ENCODE assay signal across 29 cellular contexts in the genomic region with DNA sequence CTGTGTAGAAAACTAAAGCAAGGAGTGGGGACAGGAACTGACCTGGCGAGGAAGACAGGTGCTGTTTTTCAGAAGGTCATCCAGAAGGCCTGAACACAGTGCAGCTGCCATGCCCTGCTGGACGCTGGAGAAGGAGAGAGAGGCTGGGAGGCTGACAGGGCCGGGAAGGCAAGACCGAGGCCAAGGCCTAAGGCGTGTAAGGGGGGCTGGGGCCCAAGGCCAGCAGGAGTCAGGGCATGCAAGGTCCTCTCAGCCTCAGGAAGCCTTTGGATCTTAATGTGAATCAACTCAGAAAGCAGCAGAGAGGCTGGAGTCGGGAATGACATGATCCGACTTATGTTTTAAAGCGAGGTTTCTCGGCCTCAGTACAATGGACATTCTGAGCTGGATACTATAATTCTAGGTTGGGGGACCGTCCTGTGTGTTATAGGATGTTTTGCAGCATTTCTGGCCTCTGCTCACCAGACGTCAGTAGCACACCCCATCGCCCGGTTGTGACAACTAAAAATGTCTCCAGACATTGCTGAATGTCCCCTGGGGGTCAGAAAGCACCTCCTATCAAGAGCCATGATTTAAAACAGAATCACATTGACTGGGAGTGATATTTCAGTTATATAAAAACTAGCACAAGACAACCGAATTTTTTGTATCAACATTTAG.
A peak's percentile ranks its signal among the peaks of the same experiment; 100 is the strongest.
DNase-seq lines count a peak whose midpoint lies in the region; ATAC-seq and TF ChIP-seq lines count a peak whose summit lies in the region.
"Had no signal": no experiment of that assay in that cellular context is flagged by ENCODE, and none has a peak within 500 bp of the region (broad histone marks: within the 10 kb centered on the region; RNA-seq: fewer than 3 reads in every experiment).

No MANE protein-coding gene starts in this region.

- no peaks in the 10 kb centered on the region for H3K79me2 ChIP-seq in DOHH2 (ENCODE audit: control insufficient read depth, low read length)
- H3K79me2 ChIP-seq: hepatocyte had no signal

- H3K4me1 Mint-ChIP-seq in stimulated activated naive CD8-positive, alpha-beta T cell treated with anti-CD3 and anti-CD28 coated beads, Interleukin-15, amount 100 ng/mL, for 72 hours = peaks cover 18% of the 10 kb centered on the region

- no peak overlapping the region for H2BK5ac ChIP-seq in IMR-90 (ENCODE audit: low read depth, low read length, poor library complexity, severe bottlenecking)

- WGBS in IMR-90 (ENCODE audit: extremely low coverage in 2 of 2, insufficient read length in 1 of 2), 2 experiments = 74% methylated on average over 2 of the region's 14 CpGs; no CpG with 5 or more reads in 1 of the 2 experiments

- H3K9me1 ChIP-seq in IMR-90 (ENCODE audit: insufficient read depth, low read length) = peaks cover 20% of the 10 kb centered on the region

- TF ChIP-seq RAD21 in IMR-90 (IDR thresholded peaks at IDR 0.05; ENCODE audit: low read length) = no peak

- no peak overlapping the region for H4K5ac ChIP-seq in IMR-90 (ENCODE audit: low read depth, low read length)

- H3K4me1 ChIP-seq in DOHH2 (ENCODE audit: control insufficient read depth, low read length) = peaks cover 39% of the 10 kb centered on the region
- H3K4me1 ChIP-seq in IMR-90 (ENCODE audit: control insufficient read depth, insufficient read depth, low read length) = peaks cover 20% of the 10 kb centered on the region
- H3K4me1 ChIP-seq: right lobe of liver had no signal

- H3K36me3 ChIP-seq in DOHH2 (ENCODE audit: control insufficient read depth, low read length) (no peaks in the 10 kb centered on the region), IMR-90 (ENCODE audit: control insufficient read depth, insufficient read depth, low read length) (no peaks in the 10 kb centered on the region), brain microvascular endothelial cell (replicated peaks) (no peaks in the 10 kb centered on the region)
- H3K36me3 ChIP-seq: cardiac muscle cell, right lobe of liver, SJSA1 had no signal

- H3K4ac ChIP-seq in IMR-90 (ENCODE audit: low read depth, low read length) = no peak overlapping the region

- no peak for TF ChIP-seq POLR2A in IMR-90 (IDR thresholded peaks at IDR 0.05; ENCODE audit: low read depth, low read length)

- POLR2A ChIA-PET in IMR-90 (lab: Charles Lee; ENCODE audit: unreplicated experiment) = no interaction called here

- H3K56ac ChIP-seq in IMR-90 (ENCODE audit: extremely low read depth, insufficient read depth, low read length) = no peak overlapping the region

- DNase-seq in IMR-90 (no peak), SHP77 treated with DMSO at 0.1 percent for 48 hours (lab: John Stamatoyannopoulos, UW) (peak; percentile 82), kidney tubule cell (ENCODE audit: low spot score) (peak; percentile 4), brain microvascular endothelial cell (no peak)
- no peak for DNase-seq in stimulated activated naive CD8-positive, alpha-beta T cell treated with anti-CD3 and anti-CD28 coated beads, Interleukin-15, amount 100 ng/mL, for 72 hours
- DNase-seq: activated CD4-positive, CD25-positive, alpha-beta regulatory T cell treated with anti-CD3 and anti-CD28 coated beads, Interleukin-2, amount 50 U/mL, for 72 hours; activated CD8-positive, alpha-beta T cell treated with anti-CD3 and anti-CD28 coated beads for 36 hours; anterior cingulate cortex; effector memory CD8-positive, alpha-beta T cell; H7; KBM-7; NCI-H1436 treated with DMSO at 0.1 percent for 48 hours; NCI-H2107; NCI-H446; NCI-H774; posterior cingulate gyrus; right lobe of liver; stimulated activated CD4-positive, alpha-beta T cell treated with anti-CD3 and anti-CD28 coated beads, Interleukin-2, amount 100 ng/mL, for 48 hours had no signal

- H3K23ac ChIP-seq in IMR-90 (ENCODE audit: low read depth, low read length) = no peak overlapping the region

- peak overlapping the region; percentile 27 for H2AFZ ChIP-seq in IMR-90 (replicated peaks; ENCODE audit: low read length, poor library complexity)
- H2AFZ ChIP-seq: hepatocyte had no signal

- H3K18ac ChIP-seq in IMR-90 (ENCODE audit: low read depth, low read length) = no peak overlapping the region

- no peak overlapping the region for H3K14ac ChIP-seq in IMR-90 (replicated peaks; ENCODE audit: low read depth, low read length)

- H3K9me3 ChIP-seq in DOHH2 (ENCODE audit: control insufficient read depth, insufficient read depth, low read length) (no peaks in the 10 kb centered on the region), IMR-90 (ENCODE audit: control insufficient read depth, insufficient read depth, low read length) (no peaks in the 10 kb centered on the region)
- H3K9me3 ChIP-seq: right lobe of liver, SJSA1 had no signal

- H3K27ac Mint-ChIP-seq in stimulated activated naive CD8-positive, alpha-beta T cell treated with anti-CD3 and anti-CD28 coated beads, Interleukin-15, amount 100 ng/mL, for 72 hours = no peak overlapping the region
- H3K27ac Mint-ChIP-seq: activated CD8-positive, alpha-beta T cell treated with anti-CD3 and anti-CD28 coated beads for 36 hours; activated naive CD4-positive, alpha-beta T cell treated with anti-CD3 and anti-CD28 coated beads, Interleukin-2, amount 50 U/mL, for 72 hours; activated T-helper 2 cell treated with anti-CD3 and anti-CD28 coated beads, Interferon-gamma antibody, Interleukin-2, Interleukin-4, amounts not matched to agents 10 μg/mL and 5 μg/mL and 100 μg/mL, durations not matched to agents 14 hours and 24 hours and 36 hours; effector memory CD8-positive, alpha-beta T cell had no signal

- no peak overlapping the region for H2BK20ac ChIP-seq in IMR-90 (ENCODE audit: low read depth, low read length)

- no peaks in the 10 kb centered on the region for H3K9me3 Mint-ChIP-seq in stimulated activated naive CD8-positive, alpha-beta T cell treated with anti-CD3 and anti-CD28 coated beads, Interleukin-15, amount 100 ng/mL, for 72 hours
- H3K9me3 Mint-ChIP-seq: activated CD8-positive, alpha-beta T cell treated with anti-CD3 and anti-CD28 coated beads for 36 hours; activated naive CD4-positive, alpha-beta T cell treated with anti-CD3 and anti-CD28 coated beads, Interleukin-2, amount 50 U/mL, for 72 hours; activated T-helper 2 cell treated with anti-CD3 and anti-CD28 coated beads, Interferon-gamma antibody, Interleukin-2, Interleukin-4, amounts not matched to agents 10 μg/mL and 5 μg/mL and 100 μg/mL, durations not matched to agents 14 hours and 24 hours and 36 hours had no signal

- no peak overlapping the region for H3K4me3 Mint-ChIP-seq in stimulated activated naive CD8-positive, alpha-beta T cell treated with anti-CD3 and anti-CD28 coated beads, Interleukin-15, amount 100 ng/mL, for 72 hours
- H3K4me3 Mint-ChIP-seq: activated CD8-positive, alpha-beta T cell treated with anti-CD3 and anti-CD28 coated beads for 36 hours; effector memory CD8-positive, alpha-beta T cell had no signal

- H4K91ac ChIP-seq in IMR-90 (ENCODE audit: insufficient read depth, low read depth, low read length) = peak overlapping the region; percentile 43; the same call in 1 of the 2 replicates

- H2AK5ac ChIP-seq in IMR-90 (ENCODE audit: low read depth, low read length) = 0 out of 2 replicates have a peak overlapping the region, but pooled peaks have one; percentile 24

- H4K20me1 ChIP-seq in DOHH2 (ENCODE audit: control insufficient read depth, insufficient read depth, low read depth, low read length) (no peaks in the 10 kb centered on the region), IMR-90 (ENCODE audit: insufficient read depth, low read length) (no peaks in the 10 kb centered on the region)

- H3K9ac ChIP-seq in IMR-90 (ENCODE audit: low read depth, low read length) = no peak overlapping the region

- H2AK9ac ChIP-seq in IMR-90 (replicated peaks; ENCODE audit: low read depth, low read length, poor library complexity) = peak overlapping the region; percentile 18

- H3K27me3 ChIP-seq in DOHH2 (ENCODE audit: control insufficient read depth, low read length) = no peaks in the 10 kb centered on the region
- H3K27me3 ChIP-seq in IMR-90 (ENCODE audit: control insufficient read depth, insufficient read depth, low read length) = no peaks in the 10 kb centered on the region
- H3K27me3 ChIP-seq in brain microvascular endothelial cell (replicated peaks) = no peaks in the 10 kb centered on the region
- H3K27me3 ChIP-seq: cardiac muscle cell, hepatocyte, right lobe of liver, SJSA1 had no signal

- 0 out of 4 replicates have a peak overlapping the region, but pooled peaks of 1 of the 2 experiments have one; percentile 19 for H4K8ac ChIP-seq in IMR-90 (ENCODE audit: low read depth in 2 of 2, low read length in 2 of 2)

- ATAC-seq in IMR-90 (ENCODE audit: low read depth) = no peak
- ATAC-seq in HG03139 (IDR thresholded peaks at IDR 0.05; ENCODE audit: unreplicated experiment) = no peak
- ATAC-seq in GM19397 (IDR thresholded peaks at IDR 0.05; ENCODE audit: unreplicated experiment) = no peak
- no peak for ATAC-seq in stimulated activated naive CD8-positive, alpha-beta T cell treated with anti-CD3 and anti-CD28 coated beads, Interleukin-15, amount 100 ng/mL, for 72 hours
- ATAC-seq: activated CD8-positive, alpha-beta T cell treated with anti-CD3 and anti-CD28 coated beads for 36 hours; activated naive CD4-positive, alpha-beta T cell treated with anti-CD3 and anti-CD28 coated beads, Interleukin-2, amount 50 U/mL, for 72 hours; effector memory CD8-positive, alpha-beta T cell; esophagus mucosa; right lobe of liver had no signal

- TF ChIP-seq CTCF in DOHH2 (IDR thresholded peaks at IDR 0.05; ENCODE audit: low read depth, low read length, poor library complexity, severe bottlenecking) (no peak), IMR-90 (conservative IDR thresholded peaks at IDR 0.05; ENCODE audit: low read depth, low read length) (no peak), brain microvascular endothelial cell (IDR thresholded peaks at IDR 0.05; ENCODE audit: low read depth, low read length, missing control alignments) (no peak)

- H3K4me2 ChIP-seq in DOHH2 (ENCODE audit: low read length) (peak overlapping the region; percentile 40), IMR-90 (ENCODE audit: low read depth, low read length) (no peak overlapping the region)
- H3K4me2 ChIP-seq: hepatocyte had no signal

- no peak overlapping the region for H2BK15ac ChIP-seq in IMR-90 (ENCODE audit: low read depth, low read length)

- no peaks in the 10 kb centered on the region for H3F3A ChIP-seq in DOHH2 (ENCODE audit: control insufficient read depth, insufficient read depth)

- in situ Hi-C loops in IMR-90 (cut with MboI; ENCODE audit: low sequenced_read_pairs) = no loop called here
- in situ Hi-C loops in brain microvascular endothelial cell (cut with HindIII; ENCODE audit: low pct_ligation_motif_present, low sequenced_read_pairs) = loop anchor here (25.0 kb wide), 2 partner anchors 203 to 953 kb away; no protein-coding TSS in a partner anchor

- peak overlapping the region; percentile 42 for H2BK120ac ChIP-seq in IMR-90 (ENCODE audit: low read depth, low read length)

- H3K4me3 ChIP-seq in DOHH2 (ENCODE audit: low read length) = peak overlapping the region; percentile 21; the same call in 1 of the 2 replicates
- no peak overlapping the region for H3K4me3 ChIP-seq in IMR-90 (ENCODE audit: insufficient read depth, low read depth, low read length)
- H3K4me3 ChIP-seq in brain microvascular endothelial cell (ENCODE audit: low read depth, low read length) = no peak overlapping the region
- H3K4me3 ChIP-seq: cardiac muscle cell, coronary artery, hepatocyte, right lobe of liver, SJSA1 had no signal

- no TSS peak for BruUV-seq in IMR-90 (replicated peaks; lab: Mats Ljungman, UMichigan)

- intact Hi-C loops in IMR-90 (cut with micrococcal nuclease) = loop anchor here (5.0 kb wide), 1 partner anchor 83 kb away; no protein-coding TSS in a partner anchor

- CTCF ChIA-PET in IMR-90 (lab: Yijun Ruan, JAX) = no interaction called here

- dilution Hi-C loops in IMR-90 (cut with HindIII; ENCODE audit: low sequenced_read_pairs, unreplicated experiment) = no loop called here

- H3K79me1 ChIP-seq in IMR-90 (ENCODE audit: low read depth in 1 of 2, low read length in 2 of 2) = no peaks in the 10 kb centered on the region

- H3K9me2 ChIP-seq in DOHH2 (replicated peaks; ENCODE audit: control insufficient read depth, low read length) = no peaks in the 10 kb centered on the region

- peaks cover 53% of the 10 kb centered on the region for H3K27me3 Mint-ChIP-seq in stimulated activated naive CD8-positive, alpha-beta T cell treated with anti-CD3 and anti-CD28 coated beads, Interleukin-15, amount 100 ng/mL, for 72 hours

- H3K27ac ChIP-seq in DOHH2 (ENCODE audit: low read depth, low read length) (0 out of 2 replicates have a peak overlapping the region, but pooled peaks have one; percentile 16), IMR-90 (ENCODE audit: insufficient read depth, low read length) (no peak overlapping the region), brain microvascular endothelial cell (no peak overlapping the region)
- H3K27ac ChIP-seq: C4-2B, cardiac muscle cell, hepatocyte, right lobe of liver, SJSA1 had no signal

Comparison
In these comparisons a context has a peak if more than half of its experiments do, and no peak if none do; other contexts are left out.
1. DNase-seq: peak in SHP77 treated with DMSO at 0.1 percent for 48 hours (single experiment) and kidney tubule cell (single experiment); none in IMR-90 (single experiment), brain microvascular endothelial cell (single experiment) and stimulated activated naive CD8-positive, alpha-beta T cell treated with anti-CD3 and anti-CD28 coated beads, Interleukin-15, amount 100 ng/mL, for 72 hours (0 of 2).